ENCODE assay signal across 1 cellular context in genomic region chr9:137315581-137316011, GRCh38.
TF ChIP-seq lines count a peak whose summit lies in the region.

No MANE protein-coding gene starts in this region.

TF ChIP-seq in GM12878, 131 proteins besides CTCF, POLR2A, EP300 and RAD21 (continued from another document):
- TF ChIP-seq RUNX3 (IDR thresholded peaks at IDR 0.05; ENCODE audit: low read length) = no peak
- no peak for TF ChIP-seq USF2 (IDR thresholded peaks at IDR 0.05; ENCODE audit: borderline replicate concordance, low read depth, low read length)
- no peak for TF ChIP-seq KDM1A (IDR thresholded peaks at IDR 0.05; ENCODE audit: borderline replicate concordance)
- no peak for TF ChIP-seq BRCA1 (IDR thresholded peaks at IDR 0.05; ENCODE audit: low read depth, low read length)
- no peak for TF ChIP-seq SIX5 (IDR thresholded peaks at IDR 0.05; ENCODE audit: low read depth, low read length, severe bottlenecking)
- no peak for TF ChIP-seq RBBP5 (conservative IDR thresholded peaks at IDR 0.05)
- no peak for TF ChIP-seq JUND (IDR thresholded peaks at IDR 0.05; ENCODE audit: low read depth, low read length)
- no peak for TF ChIP-seq NRF1 (conservative IDR thresholded peaks at IDR 0.05; ENCODE audit: low read depth, low read length)
- TF ChIP-seq MYB (IDR thresholded peaks at IDR 0.05; ENCODE audit: borderline replicate concordance, low read depth, low read length) = no peak
- TF ChIP-seq TAF1 (IDR thresholded peaks at IDR 0.05; ENCODE audit: borderline replicate concordance, low read depth, low read length) = no peak
- TF ChIP-seq, protein P1, sequence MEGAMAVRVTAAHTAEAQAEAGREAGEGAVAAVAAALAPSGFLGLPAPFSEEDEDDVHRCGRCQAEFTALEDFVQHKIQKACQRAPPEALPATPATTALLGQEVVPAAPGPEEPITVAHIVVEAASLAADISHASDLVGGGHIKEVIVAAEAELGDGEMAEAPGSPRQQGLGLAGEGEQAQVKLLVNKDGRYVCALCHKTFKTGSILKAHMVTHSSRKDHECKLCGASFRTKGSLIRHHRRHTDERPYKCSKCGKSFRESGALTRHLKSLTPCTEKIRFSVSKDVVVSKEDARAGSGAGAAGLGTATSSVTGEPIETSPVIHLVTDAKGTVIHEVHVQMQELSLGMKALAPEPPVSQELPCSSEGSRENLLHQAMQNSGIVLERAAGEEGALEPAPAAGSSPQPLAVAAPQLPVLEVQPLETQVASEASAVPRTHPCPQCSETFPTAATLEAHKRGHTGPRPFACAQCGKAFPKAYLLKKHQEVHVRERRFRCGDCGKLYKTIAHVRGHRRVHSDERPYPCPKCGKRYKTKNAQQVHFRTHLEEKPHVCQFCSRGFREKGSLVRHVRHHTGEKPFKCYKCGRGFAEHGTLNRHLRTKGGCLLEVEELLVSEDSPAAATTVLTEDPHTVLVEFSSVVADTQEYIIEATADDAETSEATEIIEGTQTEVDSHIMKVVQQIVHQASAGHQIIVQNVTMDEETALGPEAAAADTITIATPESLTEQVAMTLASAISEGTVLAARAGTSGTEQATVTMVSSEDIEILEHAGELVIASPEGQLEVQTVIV (IDR thresholded peaks at IDR 0.05; ENCODE audit: borderline replicate concordance, partially characterized antibody) = no peak
- no peak for TF ChIP-seq ZBED1 (IDR thresholded peaks at IDR 0.05; ENCODE audit: borderline replicate concordance)
